Comparison of ENCODE assay signal across 11 cellular contexts in the genomic region with DNA sequence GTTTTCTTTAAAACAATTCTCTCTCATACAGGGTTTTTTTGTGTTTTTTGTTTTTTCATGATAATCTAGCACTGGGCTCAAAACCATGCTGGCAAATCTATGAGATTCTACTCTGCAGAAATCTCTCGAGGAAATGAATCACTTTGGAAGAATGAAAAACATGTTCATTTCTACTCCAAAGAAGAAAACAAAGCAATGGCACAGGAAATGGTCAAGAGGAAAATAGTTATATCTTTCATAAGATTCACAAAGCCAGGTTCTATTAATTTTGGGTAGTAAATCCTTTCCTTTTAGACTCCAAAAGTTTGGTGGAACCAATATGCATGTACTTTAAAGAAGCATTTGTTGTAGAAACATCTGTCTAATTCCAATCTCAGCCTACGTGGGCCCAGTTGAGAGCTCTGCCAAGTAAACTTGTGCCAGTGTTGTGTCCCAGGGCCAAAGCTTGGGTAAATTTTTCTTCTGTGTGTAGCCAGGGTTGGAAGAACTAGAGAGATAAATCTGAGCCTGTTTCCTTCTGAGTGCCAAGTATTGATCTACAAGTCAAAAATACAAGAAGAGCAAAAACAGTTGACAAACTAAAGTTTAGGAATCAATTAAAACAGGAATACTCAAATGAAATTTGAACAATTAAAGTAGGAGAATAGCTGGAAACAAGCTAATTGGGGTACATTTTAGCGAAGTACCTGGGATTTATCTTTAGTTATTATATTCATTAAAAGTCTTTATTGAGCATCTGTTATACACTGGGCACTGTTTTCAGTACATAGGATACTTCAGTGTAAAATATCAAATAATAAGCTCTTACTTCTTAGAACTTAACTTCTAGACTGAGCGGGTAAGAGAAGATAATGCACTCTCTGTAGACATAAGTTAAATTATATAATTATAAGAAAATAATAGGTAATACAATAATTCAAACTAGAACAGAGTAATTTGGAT.
A peak's percentile ranks its signal among the peaks of the same experiment; 100 is the strongest.
DNase-seq lines count a peak whose midpoint lies in the region; ATAC-seq and TF ChIP-seq lines count a peak whose summit lies in the region.
"Had no signal": no experiment of that assay in that cellular context is flagged by ENCODE, and none has a peak within 500 bp of the region (broad histone marks: within the 10 kb centered on the region; RNA-seq: fewer than 3 reads in every experiment).

No MANE protein-coding gene starts in this region.

- H3K27ac ChIP-seq in osteoblast (ENCODE audit: low read depth, low read length) (peak overlapping the region; percentile 90), sigmoid colon (peak overlapping the region in 1 of 4 donors; percentile 4)

- no peak for TF ChIP-seq EP300 in sigmoid colon (IDR thresholded peaks at IDR 0.05)

- 66 to 68% methylated on average over 4 of the region's 4 CpGs for WGBS in sigmoid colon, 2 donors

- TF ChIP-seq CTCF in fibroblast of mammary gland (conservative IDR thresholded peaks at IDR 0.05; ENCODE audit: control insufficient read depth, insufficient read depth, low read depth, low read length) (no peak), osteoblast (IDR thresholded peaks at IDR 0.05; ENCODE audit: extremely low read depth, low read depth, low read length) (no peak), sigmoid colon (IDR thresholded peaks at IDR 0.05) (no peak)

- H4K20me1 ChIP-seq in osteoblast (ENCODE audit: insufficient read depth, low read length): no peaks in the 10 kb centered on the region

- peak; percentile 67 for DNase-seq in AG20443 (ENCODE audit: low spot score)
- DNase-seq in RPMI7951 (ENCODE audit: low read depth): peak; percentile 82
- DNase-seq in fibroblast of mammary gland (ENCODE audit: low read depth): peak; percentile 74
- DNase-seq in osteoblast (ENCODE audit: insufficient read length, low spot score, missing footprints): peak; percentile 30
- DNase-seq in stimulated activated naive CD4-positive, alpha-beta T cell treated with Interleukin-2 at 50 U/mL for 16 hours (lab: John Stamatoyannopoulos, UW): no peak
- no peak for DNase-seq in sigmoid colon
- no peak for DNase-seq in activated naive CD4-positive, alpha-beta T cell treated with anti-CD3 and anti-CD28 coated beads, Interleukin-2, amount 50 U/mL, for 16 hours
- DNase-seq: activated CD4-positive, CD25-positive, alpha-beta regulatory T cell treated with anti-CD3 and anti-CD28 coated beads, Interleukin-2, amount 50 U/mL, for 72 hours; activated naive CD4-positive, alpha-beta T cell treated with anti-CD3 and anti-CD28 coated beads for 36 hours; stimulated activated CD4-positive, alpha-beta T cell treated with anti-CD3 and anti-CD28 coated beads, Interleukin-4, amount 100 ng/mL, for 1 hour had no signal

- ATAC-seq in HG03571 (IDR thresholded peaks at IDR 0.05; ENCODE audit: unreplicated experiment): no peak

- H2AFZ ChIP-seq in osteoblast (ENCODE audit: low read length): peak overlapping the region; percentile 68

- peaks cover 26% of the 10 kb centered on the region for H3K4me1 ChIP-seq in osteoblast (ENCODE audit: insufficient read depth, low read length)
- peaks cover 0 to 4% (median 0%) of the 10 kb centered on the region in 4 donors for H3K4me1 ChIP-seq in sigmoid colon

- H3K9me3 ChIP-seq in osteoblast (ENCODE audit: low read depth, low read length): no peaks in the 10 kb centered on the region
- H3K9me3 ChIP-seq in sigmoid colon: no peaks in the 10 kb centered on the region

- intact Hi-C loops in sigmoid colon (cut with DNase I): no loop called here

- no peaks in the 10 kb centered on the region for H3K27me3 ChIP-seq in osteoblast (ENCODE audit: insufficient read depth, low read length)
- no peaks in the 10 kb centered on the region for H3K27me3 ChIP-seq in sigmoid colon

- peak overlapping the region; percentile 67 for H3K4me2 ChIP-seq in osteoblast (ENCODE audit: insufficient read depth, low read length)

- TF ChIP-seq POLR2A in sigmoid colon (IDR thresholded peaks at IDR 0.05): no peak

- H3K4me3 ChIP-seq in fibroblast of mammary gland (ENCODE audit: control insufficient read depth, low read depth, low read length): no peak overlapping the region
- no peak overlapping the region for H3K4me3 ChIP-seq in osteoblast (ENCODE audit: insufficient read depth, low read length)
- no peak overlapping the region for H3K4me3 ChIP-seq in sigmoid colon

- H3K36me3 ChIP-seq in osteoblast (ENCODE audit: insufficient read depth, low read length) (no peaks in the 10 kb centered on the region), sigmoid colon (no peaks in the 10 kb centered on the region)

- H3K79me2 ChIP-seq in osteoblast (ENCODE audit: insufficient read depth, low read length): no peaks in the 10 kb centered on the region

Comparison
In these comparisons a context has a peak if more than half of its experiments do, and no peak if none do; other contexts are left out.
1. DNase-seq: peak in AG20443 (single experiment), RPMI7951 (single experiment), fibroblast of mammary gland (single experiment) and osteoblast (single experiment); none in stimulated activated naive CD4-positive, alpha-beta T cell treated with Interleukin-2 at 50 U/mL for 16 hours (single experiment), sigmoid colon (single experiment) and activated naive CD4-positive, alpha-beta T cell treated with anti-CD3 and anti-CD28 coated beads, Interleukin-2, amount 50 U/mL, for 16 hours (single experiment).